ENCODE assay signal across 9 cellular contexts in genomic region chr9:133048595-133048994, GRCh38. TPM values are rescaled to one million over a fixed set of nuclear protein-coding genes. Genes with fewer than 3 reads are reported as not detected.
DNase-seq lines count a peak whose midpoint lies in the region; ATAC-seq and TF ChIP-seq lines count a peak whose summit lies in the region.
"Had no signal": no experiment of that assay in that cellular context is flagged by ENCODE, and none has a peak within 500 bp of the region (broad histone marks: within the 10 kb centered on the region; RNA-seq: fewer than 3 reads in every experiment).

No MANE protein-coding gene starts in this region.

- DNase-seq in AG04449 (ENCODE audit: low read depth, low spot score) = no peak
- no peak for DNase-seq in GM12864 (ENCODE audit: low read depth)
- DNase-seq in SK-MEL-5 (ENCODE audit: low read depth, low spot score) = peak; percentile 55
- peak; percentile 14 for DNase-seq in fibroblast of peridontal ligament (ENCODE audit: extremely low read depth)
- peak; percentile 17 for DNase-seq in stimulated activated naive CD4-positive, alpha-beta T cell treated with Interleukin-2 at 50 U/mL for 16 hours (lab: John Stamatoyannopoulos, UW)
- no peak for DNase-seq in NCI-H1092 (lab: John Stamatoyannopoulos, UW)

- ATAC-seq in HG03432 (IDR thresholded peaks at IDR 0.05; ENCODE audit: unreplicated experiment) (no peak), HG02610 (IDR thresholded peaks at IDR 0.05; ENCODE audit: unreplicated experiment) (no peak)

- CTCF ChIA-PET in AG04449 (lab: Yijun Ruan, JAX) = interaction anchor here (0.6 to 27.8 kb wide), 12 partner anchors 8 to 281 kb away, joined by 3 to 462 read pairs (median 3); no protein-coding TSS in a partner anchor

- TF ChIP-seq CTCF in AG04449 (IDR thresholded peaks at IDR 0.05; ENCODE audit: insufficient read depth, low read length, missing control alignments) (peak; percentile 55), GM12864 (IDR thresholded peaks at IDR 0.05; ENCODE audit: low read depth, low read length, missing control alignments) (peak; percentile 44)

- H3K4me3 ChIP-seq in AG04449 (ENCODE audit: low read depth, low read length) = no peak overlapping the region
- no peak overlapping the region for H3K4me3 ChIP-seq in GM12864 (ENCODE audit: low read depth, low read length)
- H3K4me3 ChIP-seq: skin epidermis had no signal

- in situ Hi-C loops in SK-MEL-5 (cut with HindIII; ENCODE audit: low pct_unique_long_range_greater_than_20kb, low sequenced_read_pairs) = no loop called here

- POLR2A ChIA-PET in AG04449 (lab: Yijun Ruan, JAX) = no interaction called here

RNA-seq across cellular contexts. Expression of gene CEL, which starts 13.2 kb away (rescaled TPM):
- 0.11 TPM in 1 of 2 replicates, not detected in the other for total RNA-seq in SK-MEL-5 (2014; rRNA removed; shearing (Covaris generic))
- 0.12 and 0.20 TPM in 2 replicates for polyA plus RNA-seq in SK-MEL-5 (2015; cell fraction: cytosol; rRNA removed)
- polyA plus RNA-seq in SK-MEL-5 (2015; cell fraction: nucleus; rRNA removed) = 0.87 and 1.2 TPM in 2 replicates

RNA-seq across cellular contexts. Expression of gene GTF3C5, which starts 17.8 kb away (rescaled TPM):
- total RNA-seq in SK-MEL-5 (2014; rRNA removed; shearing (Covaris generic)) = 58.8 and 64.3 TPM in 2 replicates
- polyA plus RNA-seq in SK-MEL-5 (2015; cell fraction: cytosol; rRNA removed) = 67.2 and 87.3 TPM in 2 replicates
- polyA plus RNA-seq in SK-MEL-5 (2015; cell fraction: nucleus; rRNA removed) = 361 and 444 TPM in 2 replicates

Comparison
In these comparisons a context has a peak if more than half of its experiments do, and no peak if none do; other contexts are left out.
1. DNase-seq: peak in SK-MEL-5 (single experiment), fibroblast of peridontal ligament (single experiment) and stimulated activated naive CD4-positive, alpha-beta T cell treated with Interleukin-2 at 50 U/mL for 16 hours (single experiment); none in AG04449 (single experiment), GM12864 (single experiment) and NCI-H1092 (single experiment).